In the genomic region with DNA sequence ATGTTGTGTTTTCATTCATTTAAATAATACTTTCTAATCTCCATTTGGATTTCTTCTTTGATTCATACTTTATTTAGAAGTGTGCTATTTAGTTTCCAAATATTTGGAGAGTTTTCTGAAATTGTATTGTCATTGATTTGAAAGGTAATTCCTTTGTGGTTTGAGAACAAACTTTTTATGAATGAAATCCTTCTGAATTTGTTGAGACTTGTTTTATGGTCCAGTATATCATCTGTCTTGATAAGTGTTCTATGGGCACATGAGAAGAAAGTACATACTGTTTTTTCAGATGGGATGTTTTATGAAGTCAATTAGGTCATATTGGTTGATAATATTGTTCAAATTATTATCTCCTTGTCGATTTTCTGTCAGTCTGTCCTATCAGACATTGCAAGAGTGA, we compare ENCODE assay signal across 1 cellular context.
TF ChIP-seq lines count a peak whose summit lies in the region.

No MANE protein-coding gene starts in this region.

TF ChIP-seq in HCT116, 20 proteins besides CTCF, POLR2A, EP300 and RAD21 (continued from another document):
- TF ChIP-seq ZFX (IDR thresholded peaks at IDR 0.05) = no peak
- TF ChIP-seq, protein P1, sequence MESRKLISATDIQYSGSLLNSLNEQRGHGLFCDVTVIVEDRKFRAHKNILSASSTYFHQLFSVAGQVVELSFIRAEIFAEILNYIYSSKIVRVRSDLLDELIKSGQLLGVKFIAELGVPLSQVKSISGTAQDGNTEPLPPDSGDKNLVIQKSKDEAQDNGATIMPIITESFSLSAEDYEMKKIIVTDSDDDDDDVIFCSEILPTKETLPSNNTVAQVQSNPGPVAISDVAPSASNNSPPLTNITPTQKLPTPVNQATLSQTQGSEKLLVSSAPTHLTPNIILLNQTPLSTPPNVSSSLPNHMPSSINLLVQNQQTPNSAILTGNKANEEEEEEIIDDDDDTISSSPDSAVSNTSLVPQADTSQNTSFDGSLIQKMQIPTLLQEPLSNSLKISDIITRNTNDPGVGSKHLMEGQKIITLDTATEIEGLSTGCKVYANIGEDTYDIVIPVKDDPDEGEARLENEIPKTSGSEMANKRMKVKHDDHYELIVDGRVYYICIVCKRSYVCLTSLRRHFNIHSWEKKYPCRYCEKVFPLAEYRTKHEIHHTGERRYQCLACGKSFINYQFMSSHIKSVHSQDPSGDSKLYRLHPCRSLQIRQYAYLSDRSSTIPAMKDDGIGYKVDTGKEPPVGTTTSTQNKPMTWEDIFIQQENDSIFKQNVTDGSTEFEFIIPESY (IDR thresholded peaks at IDR 0.05; ENCODE audit: extremely low read depth, insufficient replicate concordance, low read length) = no peak
TF ChIP-seq in HCT116: peak in this region for 0.
